ENCODE assay signal across 9 cellular contexts in genomic region chr6:132763269-132763668, GRCh38. TPM values are rescaled to one million over a fixed set of nuclear protein-coding genes. Genes with fewer than 3 reads are reported as not detected.
DNase-seq lines count a peak whose midpoint lies in the region; ATAC-seq lines count a peak whose summit lies in the region.
"Had no signal": no experiment of that assay in that cellular context is flagged by ENCODE, and none has a peak within 500 bp of the region (broad histone marks: within the 10 kb centered on the region; RNA-seq: fewer than 3 reads in every experiment).

No MANE protein-coding gene starts in this region.

- no peaks in the 10 kb centered on the region for H3K9me3 ChIP-seq in T-helper 17 cell (ENCODE audit: control insufficient read depth, low read length, poor library complexity, severe bottlenecking)
- H3K9me3 ChIP-seq in effector memory CD4-positive, alpha-beta T cell (ENCODE audit: control insufficient read depth, low read length), result no peaks in the 10 kb centered on the region

- H3K4me1 ChIP-seq in effector memory CD4-positive, alpha-beta T cell (ENCODE audit: control insufficient read depth, insufficient read depth, low read length, poor library complexity, severe bottlenecking), result no peaks in the 10 kb centered on the region

- H3K27ac ChIP-seq in effector memory CD4-positive, alpha-beta T cell (ENCODE audit: insufficient read depth, low read length, poor library complexity, severe bottlenecking), result peak overlapping the region; percentile 19

- peak overlapping the region; percentile 35 for H3K4me3 ChIP-seq in effector memory CD4-positive, alpha-beta T cell (ENCODE audit: insufficient read depth, low read depth, low read length, poor library complexity, severe bottlenecking)

- peaks cover 15% of the 10 kb centered on the region for H3K4me1 Mint-ChIP-seq in T-helper 17 cell

- no peaks in the 10 kb centered on the region for H3K27me3 Mint-ChIP-seq in T-helper 17 cell

- ATAC-seq in HG03097 (IDR thresholded peaks at IDR 0.05; ENCODE audit: low FRiP score, unreplicated experiment) (peak; percentile 89), T-helper 17 cell (peak; percentile 88)

- H3K36me3 ChIP-seq in effector memory CD4-positive, alpha-beta T cell (ENCODE audit: control insufficient read depth, insufficient read depth, low read length), result no peaks in the 10 kb centered on the region

- peak overlapping the region; percentile 63 for H3K4me3 Mint-ChIP-seq in T-helper 17 cell

- peak; percentile 53 for DNase-seq in GM19238 (ENCODE audit: insufficient read length, low spot score)
- DNase-seq in T-helper 17 cell, result no peak
- peak in 1 of 3 donors; percentile 4 for DNase-seq in effector memory CD4-positive, alpha-beta T cell
- DNase-seq in stimulated activated CD8-positive, alpha-beta memory T cell treated with anti-CD3 and anti-CD28 coated beads, Interleukin-4, amount 100 ng/mL, for 24 hours (ENCODE audit: low read depth), result peak; percentile 19
- no peak for DNase-seq in GOT3 (lab: John Stamatoyannopoulos, UW)
- no peak for DNase-seq in NCI-H128 (lab: John Stamatoyannopoulos, UW; ENCODE audit: unreplicated experiment)
- DNase-seq in RKO (ENCODE audit: low spot score), result no peak

- peak overlapping the region; percentile 6 for H3K27ac Mint-ChIP-seq in T-helper 17 cell

- no peaks in the 10 kb centered on the region for H3K27me3 ChIP-seq in effector memory CD4-positive, alpha-beta T cell (replicated peaks; ENCODE audit: control insufficient read depth, insufficient read depth, low read length, poor library complexity, severe bottlenecking)

- H3K36me3 Mint-ChIP-seq in T-helper 17 cell (ENCODE audit: low read depth), result peaks cover 3% of the 10 kb centered on the region

RNA-seq across cellular contexts. Expression of gene VNN2, which starts 5.6 kb away (rescaled TPM):
- 1 to 10 TPM; 2.1 to 5.2 TPM for total RNA-seq in T-helper 17 cell

RNA-seq across cellular contexts. Expression of gene SLC18B1, which starts 35.2 kb away (rescaled TPM):
- 1 to 10 TPM; 8.6 to 9.1 TPM for total RNA-seq in T-helper 17 cell

RNA-seq across cellular contexts. Expression of gene VNN1, which starts 49.4 kb away (rescaled TPM):
- under 1 TPM; 0.22 to 0.42 TPM for total RNA-seq in T-helper 17 cell
- total RNA-seq: SK-MEL-5 had no signal

RNA-seq across cellular contexts. Expression of gene RPS12, which starts 51.1 kb away (rescaled TPM):
- 1,000 to 10,000 TPM; 2,264 to 2,344 TPM for total RNA-seq in T-helper 17 cell

Comparison
In these comparisons a context has a peak if more than half of its experiments do, and no peak if none do; other contexts are left out.
1. DNase-seq: peak in GM19238 (single experiment) and stimulated activated CD8-positive, alpha-beta memory T cell treated with anti-CD3 and anti-CD28 coated beads, Interleukin-4, amount 100 ng/mL, for 24 hours (single experiment); none in T-helper 17 cell (0 of 3), GOT3 (single experiment), NCI-H128 (single experiment) and RKO (single experiment).